Comparison of ENCODE assay signal across 8 cellular contexts in genomic region chr6:70108230-70108629, GRCh38.
DNase-seq lines count a peak whose midpoint lies in the region; ATAC-seq and TF ChIP-seq lines count a peak whose summit lies in the region.

No MANE protein-coding gene starts in this region.

- no CpG with 5 or more reads among the region's 1 CpG for WGBS in iPS DF 6.9 (ENCODE audit: insufficient coverage, insufficient read length)
- 16 to 17% methylated on average over 1 of the region's 1 CpG for WGBS in tibial nerve, 2 donors

- H3K27me3 Mint-ChIP-seq in CD14-positive monocyte (ENCODE audit: low read depth in 3 of 3), result peaks cover 0 to 7% (median 4%) of the 10 kb centered on the region in 3 donors

- H3K36me3 Mint-ChIP-seq in CD14-positive monocyte, result no peaks in the 10 kb centered on the region

- TF ChIP-seq EP300 in tibial nerve (IDR thresholded peaks at IDR 0.05), result no peak

- H3K4me1 Mint-ChIP-seq in CD14-positive monocyte, result no peaks in the 10 kb centered on the region

- H3K4me3 Mint-ChIP-seq in CD14-positive monocyte, result no peak overlapping the region

- no peaks in the 10 kb centered on the region for H3K36me3 ChIP-seq in WERI-Rb-1
- no peaks in the 10 kb centered on the region for H3K36me3 ChIP-seq in iPS DF 6.9 (ENCODE audit: control insufficient read depth, insufficient read depth, low read length)
- no peaks in the 10 kb centered on the region for H3K36me3 ChIP-seq in tibial nerve

- H3K9me3 ChIP-seq in WERI-Rb-1 (ENCODE audit: severe bottlenecking) (no peaks in the 10 kb centered on the region), iPS DF 6.9 (ENCODE audit: control insufficient read depth, insufficient read depth, low read length) (no peaks in the 10 kb centered on the region), tibial nerve (peaks cover 0 to 4% (median 0%) of the 10 kb centered on the region in 4 donors)

- H3K4me1 ChIP-seq in iPS DF 6.9 (ENCODE audit: control insufficient read depth, insufficient read depth, low read length) (no peaks in the 10 kb centered on the region), tibial nerve (peaks cover 0 to 5% (median 0%) of the 10 kb centered on the region in 4 donors)

- H3K27ac ChIP-seq in WERI-Rb-1, result no peak overlapping the region
- no peak overlapping the region for H3K27ac ChIP-seq in iPS DF 6.9 (ENCODE audit: low read length)
- H3K27ac ChIP-seq in tibial nerve, result no peak overlapping the region

- TF ChIP-seq POLR2A in tibial nerve (IDR thresholded peaks at IDR 0.05), result no peak

- H3K4me3 ChIP-seq in WERI-Rb-1 (ENCODE audit: low read depth, low read length), result no peak overlapping the region
- H3K4me3 ChIP-seq in iPS DF 6.9 (ENCODE audit: low read length), result no peak overlapping the region
- H3K4me3 ChIP-seq in tibial nerve, result no peak overlapping the region

- H3K27me3 ChIP-seq in WERI-Rb-1 (ENCODE audit: insufficient read depth, low read depth, severe bottlenecking), result no peaks in the 10 kb centered on the region
- H3K27me3 ChIP-seq in iPS DF 6.9 (ENCODE audit: control insufficient read depth, insufficient read depth, low read length), result no peaks in the 10 kb centered on the region
- no peaks in the 10 kb centered on the region for H3K27me3 ChIP-seq in tibial nerve

- peak; percentile 56 for ATAC-seq in GM18517 (IDR thresholded peaks at IDR 0.05; ENCODE audit: unreplicated experiment)

- no peak overlapping the region for H3K27ac Mint-ChIP-seq in CD14-positive monocyte

- DNase-seq in CD14-positive monocyte (ENCODE audit: low spot score) (no peak), LoVo (ENCODE audit: low spot score) (peak; percentile 52), WERI-Rb-1 (peak; percentile 8), iPS DF 6.9 (ENCODE audit: low read depth, low spot score) (peak; percentile 18), tibial nerve (ENCODE audit: low spot score in 2 of 2) (no peak), mucosa of gallbladder (ENCODE audit: low spot score) (no peak), T-helper 1 cell (no peak)

- TF ChIP-seq CTCF in CD14-positive monocyte (IDR thresholded peaks at IDR 0.05), result peak; percentile 57
- peak; percentile 34; the same call in 1 of the 2 replicates for TF ChIP-seq CTCF in WERI-Rb-1 (IDR thresholded peaks at IDR 0.05; ENCODE audit: low read depth, low read length)
- peak; percentile 45 to 63 (median 56) for TF ChIP-seq CTCF in tibial nerve (IDR thresholded peaks at IDR 0.05)

- no peaks in the 10 kb centered on the region for H3K9me3 Mint-ChIP-seq in CD14-positive monocyte

- intact Hi-C loops in CD14-positive monocyte (cut with micrococcal nuclease), result no loop called here

Comparison
In these comparisons a context has a peak if more than half of its experiments do, and no peak if none do; other contexts are left out.
1. DNase-seq: peak in LoVo (single experiment), WERI-Rb-1 (single experiment) and iPS DF 6.9 (single experiment); none in CD14-positive monocyte (single experiment), tibial nerve (0 of 2), mucosa of gallbladder (single experiment) and T-helper 1 cell (0 of 5).
2. Peak in every context shown above with its lines, with median percentiles within 50 percentile points of each other: CTCF ChIP-seq.